In the genomic region with DNA sequence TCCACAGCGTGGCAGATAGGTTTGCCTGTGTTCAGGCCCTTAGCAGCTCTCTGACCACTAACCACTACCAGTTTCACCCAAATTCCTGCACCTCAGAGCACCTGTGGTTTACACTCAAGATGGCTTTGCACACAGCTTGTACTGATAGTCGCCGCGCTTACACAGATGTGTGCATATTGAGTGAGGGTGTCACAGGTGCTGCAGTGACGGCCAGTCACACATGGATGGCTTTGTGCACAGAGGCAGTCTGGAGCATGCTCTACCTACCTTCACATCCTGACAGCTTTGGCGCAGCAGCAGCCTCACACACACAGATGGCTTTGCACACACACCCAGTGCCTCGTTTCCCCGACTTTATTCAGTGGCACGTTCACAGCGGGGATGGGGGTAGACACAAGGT, we compare ENCODE assay signal across 23 cellular contexts. TPM values are rescaled to one million over a fixed set of nuclear protein-coding genes. Genes with fewer than 3 reads are reported as not detected.
DNase-seq lines count a peak whose midpoint lies in the region; ATAC-seq and TF ChIP-seq lines count a peak whose summit lies in the region.
"Had no signal": no experiment of that assay in that cellular context is flagged by ENCODE, and none has a peak within 500 bp of the region (broad histone marks: within the 10 kb centered on the region; RNA-seq: fewer than 3 reads in every experiment).

No MANE protein-coding gene starts in this region.

- H3K4me3 Mint-ChIP-seq in IgD-negative memory B cell: peak overlapping the region in 2 of 4 donors; percentile 28 to 54
- peak overlapping the region; percentile 41 for H3K4me3 Mint-ChIP-seq in type B pancreatic cell
- H3K4me3 Mint-ChIP-seq in chondrocyte (ENCODE audit: unreplicated experiment): no peak overlapping the region
- H3K4me3 Mint-ChIP-seq: B cell; CD8-positive, alpha-beta memory T cell; immature natural killer cell had no signal

- H3K4me1 Mint-ChIP-seq in IgD-negative memory B cell (peaks cover 8 to 21% (median 14%) of the 10 kb centered on the region in 3 donors), type B pancreatic cell (ENCODE audit: unreplicated experiment) (peaks cover 18% of the 10 kb centered on the region), chondrocyte (ENCODE audit: low read depth) (no peaks in the 10 kb centered on the region)

- no peaks in the 10 kb centered on the region for H3K27me3 ChIP-seq in left lung
- H3K27me3 ChIP-seq: esophagus squamous epithelium, neutrophil, stomach, thyroid gland had no signal

- H3K27ac Mint-ChIP-seq in IgD-negative memory B cell (peak overlapping the region; percentile 58 to 90 (median 70)), type B pancreatic cell (no peak overlapping the region), chondrocyte (ENCODE audit: unreplicated experiment) (no peak overlapping the region)
- H3K27ac Mint-ChIP-seq: B cell, immature natural killer cell had no signal

- H3K36me3 Mint-ChIP-seq in IgD-negative memory B cell: peaks cover 3% of the 10 kb centered on the region
- H3K36me3 Mint-ChIP-seq in type B pancreatic cell: peaks cover 12% of the 10 kb centered on the region
- H3K36me3 Mint-ChIP-seq in chondrocyte (ENCODE audit: low read depth): peaks cover 10% of the 10 kb centered on the region

- TF ChIP-seq CTCF in fibroblast of mammary gland (conservative IDR thresholded peaks at IDR 0.05; ENCODE audit: control insufficient read depth, insufficient read depth, low read depth, low read length) (peak; percentile 19), type B pancreatic cell (conservative IDR thresholded peaks at IDR 0.05) (no peak), left lung (IDR thresholded peaks at IDR 0.05) (no peak), chondrocyte (IDR thresholded peaks at IDR 0.05) (no peak)

- DNase-seq in activated effector memory CD4-positive, alpha-beta T cell treated with anti-CD3 and anti-CD28 coated beads, Interleukin-2, amount 50 U/mL, for 16 hours: peak; percentile 53
- DNase-seq in activated effector memory CD4-positive, alpha-beta T cell treated with Interleukin-2 at 50 U/mL for 16 hours: no peak
- DNase-seq in fibroblast of mammary gland (ENCODE audit: low read depth) (no peak), type B pancreatic cell (ENCODE audit: extremely low spot score, unreplicated experiment) (no peak), left lung (no peak), cerebellar cortex (ENCODE audit: low spot score) (no peak), chondrocyte (ENCODE audit: low spot score) (no peak)
- DNase-seq: activated CD4-positive, alpha-beta T cell treated with anti-CD3 and anti-CD28 coated beads, Interleukin-2, amount 50 U/mL, for 1 hour; CD8-positive, alpha-beta memory T cell; esophagus squamous epithelium; immature natural killer cell; NCI-H1694; NCI-H510A treated with DMSO at 0.1 percent for 48 hours; NK-92 treated with Interleukin-12 subunit alpha and Interleukin-12 subunit beta, amount 100 ng/mL, for 24 hours; SIG-M5; stomach; SW 1271; T1000; thyroid gland; WERI-Rb-1 had no signal

- intact Hi-C loops in left lung (cut with DNase I): no loop called here

- H3K4me3 ChIP-seq in fibroblast of mammary gland (ENCODE audit: control insufficient read depth, low read depth, low read length) (no peak overlapping the region), left lung (no peak overlapping the region)
- H3K4me3 ChIP-seq: esophagus squamous epithelium, stomach, thyroid gland had no signal

- no peaks in the 10 kb centered on the region for H3K9me3 Mint-ChIP-seq in IgD-negative memory B cell
- H3K9me3 Mint-ChIP-seq in type B pancreatic cell: no peaks in the 10 kb centered on the region
- no peaks in the 10 kb centered on the region for H3K9me3 Mint-ChIP-seq in chondrocyte (ENCODE audit: low read depth)
- H3K9me3 Mint-ChIP-seq: CD8-positive, alpha-beta memory T cell; immature natural killer cell had no signal

- no peak for ATAC-seq in left lung

- peaks cover 0 to 61% of the 10 kb centered on the region in 2 donors for H3K36me3 ChIP-seq in left lung

- H3K27ac ChIP-seq in left lung: no peak overlapping the region
- H3K27ac ChIP-seq: esophagus squamous epithelium, neutrophil, stomach, thyroid gland had no signal

- H3K9me3 ChIP-seq in left lung: no peaks in the 10 kb centered on the region
- H3K9me3 ChIP-seq: esophagus squamous epithelium, neutrophil, stomach, thyroid gland had no signal

- peaks cover 0 to 5% of the 10 kb centered on the region in 2 donors for H3K4me1 ChIP-seq in left lung
- H3K4me1 ChIP-seq: esophagus squamous epithelium, thyroid gland had no signal

- H3K27me3 Mint-ChIP-seq in IgD-negative memory B cell (no peaks in the 10 kb centered on the region), type B pancreatic cell (no peaks in the 10 kb centered on the region), chondrocyte (ENCODE audit: low read depth) (no peaks in the 10 kb centered on the region)
- H3K27me3 Mint-ChIP-seq: B cell; CD8-positive, alpha-beta memory T cell had no signal

RNA-seq across cellular contexts. Expression of a gene that starts 7.5 kb away (rescaled TPM):
- 36.0 TPM for polyA plus RNA-seq in IgD-negative memory B cell
- total RNA-seq in type B pancreatic cell (ENCODE audit: low replicate concordance) (45.7 and 54.6 TPM in 2 replicates), left lung (10 to 100 TPM; 25.6 to 32.5 TPM), chondrocyte (29.1 to 41.6 TPM (median 33.1 TPM) in 3 replicates)

Comparison
In these comparisons a context has a peak if more than half of its experiments do, and no peak if none do; other contexts are left out.
1. H3K27ac Mint-ChIP-seq: peak in IgD-negative memory B cell (3 of 3); none in type B pancreatic cell (single experiment) and chondrocyte (single experiment).